In genomic region chr15:68554716-68555347, GRCh38 we compare ENCODE assay signal across 13 cellular contexts. TPM values are rescaled to one million over a fixed set of nuclear protein-coding genes. Genes with fewer than 3 reads are reported as not detected.
A peak's percentile ranks its signal among the peaks of the same experiment; 100 is the strongest.
DNase-seq lines count a peak whose midpoint lies in the region; ATAC-seq and TF ChIP-seq lines count a peak whose summit lies in the region.
"Had no signal": no experiment of that assay in that cellular context is flagged by ENCODE, and none has a peak within 500 bp of the region (broad histone marks: within the 10 kb centered on the region; RNA-seq: fewer than 3 reads in every experiment).

No MANE protein-coding gene starts in this region.

- H3K4me1 ChIP-seq in right atrium auricular region (peaks cover 0 to 28% of the 10 kb centered on the region in 2 donors), spleen (peaks cover 10 to 20% (median 14%) of the 10 kb centered on the region in 6 donors)
- H3K4me1 ChIP-seq: Caco-2 had no signal

- no peak for TF ChIP-seq CTCF in right atrium auricular region (IDR thresholded peaks at IDR 0.05)
- no peak for TF ChIP-seq CTCF in chondrocyte (IDR thresholded peaks at IDR 0.05)
- TF ChIP-seq CTCF in spleen (IDR thresholded peaks at IDR 0.05 in 8 of 11, conservative IDR thresholded peaks at IDR 0.05 in 3 of 11), result peak in 1 of 11 experiments; percentile 6

- peaks cover 76% of the 10 kb centered on the region for H3K4me1 Mint-ChIP-seq in chondrocyte (ENCODE audit: low read depth)

- DNase-seq in right atrium auricular region (ENCODE audit: low spot score), result peak; percentile 28
- no peak for DNase-seq in Right ventricle myocardium superior
- DNase-seq in chondrocyte (ENCODE audit: low spot score), result peak; percentile 43
- DNase-seq in mesenteric fat pad (ENCODE audit: low spot score), result peak; percentile 76
- DNase-seq in spleen, result peak; percentile 28
- no peak for DNase-seq in activated CD4-positive, alpha-beta T cell treated with anti-CD3 and anti-CD28 coated beads for 1 hour

- H3K9me3 Mint-ChIP-seq in chondrocyte (ENCODE audit: low read depth), result no peaks in the 10 kb centered on the region
- H3K9me3 Mint-ChIP-seq: CD4-positive, alpha-beta T cell had no signal

- H3K36me3 ChIP-seq in right atrium auricular region, result no peaks in the 10 kb centered on the region
- H3K36me3 ChIP-seq in spleen, result no peaks in the 10 kb centered on the region
- H3K36me3 ChIP-seq: BE2C had no signal

- H3K27ac ChIP-seq in right atrium auricular region (no peak overlapping the region), spleen (no peak overlapping the region)
- H3K27ac ChIP-seq: C4-2B had no signal

- 75 to 90% (median 79%) methylated on average over 5 to 8 of the region's 8 CpGs for WGBS in spleen, 5 donors

- no peak for ATAC-seq in Right ventricle myocardium superior (ENCODE audit: poor library complexity)
- no peak for ATAC-seq in activated CD4-positive, CD25-positive, alpha-beta regulatory T cell treated with anti-CD3 and anti-CD28 coated beads, Interleukin-2, amount 50 U/mL, for 24 hours
- no peak for ATAC-seq in GM21619 (IDR thresholded peaks at IDR 0.05; ENCODE audit: unreplicated experiment)

- intact Hi-C loops in Right ventricle myocardium superior (cut with DNase I) (loop anchor here (5.0 kb wide), 1 partner anchor 117 kb away; no protein-coding TSS in a partner anchor), spleen (cut with DNase I; ENCODE audit: low total_unique reads) (loop anchor here (5.0 kb wide), 2 partner anchors 117 to 322 kb away; no protein-coding TSS in a partner anchor)

- no peaks in the 10 kb centered on the region for H3K9me3 ChIP-seq in right atrium auricular region
- no peaks in the 10 kb centered on the region for H3K9me3 ChIP-seq in spleen
- H3K9me3 ChIP-seq: BE2C, Caco-2 had no signal

- no peak overlapping the region for H3K4me3 ChIP-seq in right atrium auricular region
- H3K4me3 ChIP-seq in spleen, result no peak overlapping the region

- no peak for TF ChIP-seq POLR2A in spleen (IDR thresholded peaks at IDR 0.05)

- H3K27me3 ChIP-seq in right atrium auricular region, result no peaks in the 10 kb centered on the region
- peaks cover 0 to 72% (median 9%) of the 10 kb centered on the region in 7 donors for H3K27me3 ChIP-seq in spleen (replicated peaks in 1 of 7)
- H3K27me3 ChIP-seq: BE2C had no signal

- peaks cover 9% of the 10 kb centered on the region for H3K36me3 Mint-ChIP-seq in chondrocyte (ENCODE audit: low read depth)

- H3K4me3 Mint-ChIP-seq in chondrocyte (ENCODE audit: unreplicated experiment), result no peak overlapping the region
- H3K4me3 Mint-ChIP-seq: CD4-positive, alpha-beta T cell; H9 had no signal

- no peak overlapping the region for H3K27ac Mint-ChIP-seq in chondrocyte (ENCODE audit: unreplicated experiment)
- H3K27ac Mint-ChIP-seq: CD4-positive, alpha-beta T cell had no signal

- H3K27me3 Mint-ChIP-seq in chondrocyte (ENCODE audit: low read depth), result no peaks in the 10 kb centered on the region

RNA-seq across cellular contexts. Expression of gene CORO2B, which starts 24.0 kb away (rescaled TPM):
- total RNA-seq in right atrium auricular region (1 to 10 TPM; 6.0 to 9.7 TPM), Right ventricle myocardium superior (6.6 TPM), chondrocyte (79.4 to 123 TPM (median 82.5 TPM) in 3 replicates), mesenteric fat pad (4.9 TPM), spleen (1 to 10 TPM; 1.5 to 8.8 (median 4.5) TPM)
- 1 to 10 TPM in 2 of 3 donors, under 1 TPM in 1; 0.93 to 2.4 (median 1.2) TPM for polyA plus RNA-seq in spleen
- total RNA-seq: CD4-positive, alpha-beta T cell had no signal

Comparison
In these comparisons a context has a peak if more than half of its experiments do, and no peak if none do; other contexts are left out.
1. DNase-seq: peak in right atrium auricular region (single experiment), chondrocyte (single experiment), mesenteric fat pad (single experiment) and spleen (single experiment); none in Right ventricle myocardium superior (single experiment) and activated CD4-positive, alpha-beta T cell treated with anti-CD3 and anti-CD28 coated beads for 1 hour (single experiment).